ENCODE assay signal across 21 cellular contexts in the genomic region with DNA sequence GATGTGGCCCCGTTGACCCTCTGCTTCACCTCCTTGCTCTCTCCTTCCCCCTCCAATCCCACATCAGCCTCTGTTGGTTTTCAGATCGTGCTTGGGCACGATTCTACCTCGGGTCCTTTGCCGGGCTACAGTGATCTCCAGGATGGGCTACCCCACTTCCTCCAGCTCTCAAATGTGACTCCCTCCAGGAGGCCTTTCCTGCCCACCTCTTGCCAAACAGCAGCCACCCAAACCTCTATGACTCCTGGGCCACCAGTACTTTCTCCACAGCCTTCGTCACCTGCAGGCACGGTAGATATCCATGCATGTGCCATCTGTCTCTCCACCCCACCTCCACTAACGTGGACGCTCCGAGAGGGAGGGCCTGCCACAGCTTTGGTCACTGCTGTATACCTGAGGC. TPM values are rescaled to one million over a fixed set of nuclear protein-coding genes. Genes with fewer than 3 reads are reported as not detected.
DNase-seq lines count a peak whose midpoint lies in the region; ATAC-seq and TF ChIP-seq lines count a peak whose summit lies in the region.
"Had no signal": no experiment of that assay in that cellular context is flagged by ENCODE, and none has a peak within 500 bp of the region (broad histone marks: within the 10 kb centered on the region; RNA-seq: fewer than 3 reads in every experiment).

No MANE protein-coding gene starts in this region.

- no peak for DNase-seq in left ventricle myocardium inferior
- no peak for DNase-seq in Right ventricle myocardium superior
- DNase-seq in esophagus muscularis mucosa (ENCODE audit: extremely low spot score) = no peak
- peak; percentile 62 for DNase-seq in sigmoid colon
- DNase-seq in upper lobe of left lung = no peak
- no peak for DNase-seq in NCI-H524 treated with DMSO at 0.1 percent for 48 hours (lab: John Stamatoyannopoulos, UW)
- no peak for DNase-seq in KBM-7
- DNase-seq in occipital lobe (lab: John Stamatoyannopoulos, UW) = no peak
- DNase-seq: H7, Kasumi-1, NCI-H1092 treated with DMSO at 0.1 percent for 48 hours, NCI-H1436, NCI-H187, NCI-H2171 treated with DMSO at 0.1 percent for 48 hours, NCI-H345, NCI-H510A treated with DMSO at 0.1 percent for 48 hours, NCI-H774, PC-3, SIG-M5 had no signal

- intact Hi-C loops in left ventricle myocardium inferior (cut with micrococcal nuclease) (no loop called here), Right ventricle myocardium superior (cut with DNase I) (no loop called here), esophagus muscularis mucosa (cut with DNase I) (no loop called here), sigmoid colon (cut with DNase I) (no loop called here)

- in situ Hi-C loops in KBM-7 (cut with MboI; ENCODE audit: low pct_unique_long_range_greater_than_20kb, low sequenced_read_pairs) = no loop called here

- TF ChIP-seq POLR2A in esophagus muscularis mucosa (IDR thresholded peaks at IDR 0.05; ENCODE audit: low read depth) (no peak), sigmoid colon (IDR thresholded peaks at IDR 0.05) (no peak), upper lobe of left lung (IDR thresholded peaks at IDR 0.05) (no peak)

- H3K36me3 ChIP-seq in left ventricle myocardium inferior = no peaks in the 10 kb centered on the region
- no peaks in the 10 kb centered on the region for H3K36me3 ChIP-seq in esophagus muscularis mucosa
- H3K36me3 ChIP-seq in sigmoid colon = no peaks in the 10 kb centered on the region
- no peaks in the 10 kb centered on the region for H3K36me3 ChIP-seq in upper lobe of left lung

- peaks cover 27% of the 10 kb centered on the region for H3K27me3 ChIP-seq in left ventricle myocardium inferior (ENCODE audit: low read depth)
- peaks cover 0 to 4% (median 0%) of the 10 kb centered on the region in 4 donors for H3K27me3 ChIP-seq in esophagus muscularis mucosa
- H3K27me3 ChIP-seq in sigmoid colon = no peaks in the 10 kb centered on the region
- H3K27me3 ChIP-seq in upper lobe of left lung = no peaks in the 10 kb centered on the region

- no peak for TF ChIP-seq EP300 in esophagus muscularis mucosa (IDR thresholded peaks at IDR 0.05)
- no peak for TF ChIP-seq EP300 in sigmoid colon (IDR thresholded peaks at IDR 0.05)
- no peak for TF ChIP-seq EP300 in upper lobe of left lung (IDR thresholded peaks at IDR 0.05)

- H3K27ac ChIP-seq in left ventricle myocardium inferior (replicated peaks) = peak overlapping the region; percentile 82
- H3K27ac ChIP-seq in esophagus muscularis mucosa (replicated peaks in 1 of 4) = peak overlapping the region; percentile 44 to 71 (median 60)
- H3K27ac ChIP-seq in sigmoid colon = peak overlapping the region in 1 of 4 donors; percentile 69
- H3K27ac ChIP-seq in upper lobe of left lung = peak overlapping the region in 3 of 4 donors; percentile 62 to 70 (median 68)
- H3K27ac ChIP-seq: SK-N-MC had no signal

- no peak for ATAC-seq in Right ventricle myocardium superior (ENCODE audit: poor library complexity)
- no peak for ATAC-seq in upper lobe of left lung (ENCODE audit: low FRiP score in 2 of 2)
- ATAC-seq: HepG2, PC-3 had no signal

- no peaks in the 10 kb centered on the region for H3K9me3 ChIP-seq in left ventricle myocardium inferior (replicated peaks)
- H3K9me3 ChIP-seq in esophagus muscularis mucosa = peaks cover 0 to 2% (median 0%) of the 10 kb centered on the region in 4 donors
- H3K9me3 ChIP-seq in sigmoid colon = no peaks in the 10 kb centered on the region
- no peaks in the 10 kb centered on the region for H3K9me3 ChIP-seq in upper lobe of left lung

- TF ChIP-seq CTCF in left ventricle myocardium inferior (IDR thresholded peaks at IDR 0.05; ENCODE audit: borderline replicate concordance) = no peak
- TF ChIP-seq CTCF in esophagus muscularis mucosa (IDR thresholded peaks at IDR 0.05) = no peak
- no peak for TF ChIP-seq CTCF in sigmoid colon (IDR thresholded peaks at IDR 0.05)
- TF ChIP-seq CTCF in upper lobe of left lung (IDR thresholded peaks at IDR 0.05) = no peak

- H3K4me3 ChIP-seq in left ventricle myocardium inferior = no peak overlapping the region
- H3K4me3 ChIP-seq in esophagus muscularis mucosa = no peak overlapping the region
- H3K4me3 ChIP-seq in sigmoid colon = no peak overlapping the region
- H3K4me3 ChIP-seq in upper lobe of left lung = no peak overlapping the region
- H3K4me3 ChIP-seq: SK-N-MC had no signal

- 94% methylated on average over 10 of the region's 10 CpGs for WGBS in esophagus muscularis mucosa
- 91 to 93% methylated on average over 10 of the region's 10 CpGs for WGBS in sigmoid colon, 2 donors
- WGBS in upper lobe of left lung, 2 donors = 95 to 97% methylated on average over 10 of the region's 10 CpGs

- peaks cover 34% of the 10 kb centered on the region for H3K4me1 ChIP-seq in left ventricle myocardium inferior
- peaks cover 13 to 44% (median 25%) of the 10 kb centered on the region in 4 donors for H3K4me1 ChIP-seq in esophagus muscularis mucosa
- H3K4me1 ChIP-seq in sigmoid colon = no peaks in the 10 kb centered on the region
- peaks cover 37 to 56% (median 40%) of the 10 kb centered on the region in 4 donors for H3K4me1 ChIP-seq in upper lobe of left lung

RNA-seq across cellular contexts. Expression of a gene that starts 55.9 kb away (rescaled TPM):
- total RNA-seq in left ventricle myocardium inferior (7.3 TPM), Right ventricle myocardium superior (6.6 TPM), esophagus muscularis mucosa (10 to 100 TPM; 19.5 to 59.0 (median 27.4) TPM), sigmoid colon (10 to 100 TPM; 19.9 to 57.6 (median 29.3) TPM), upper lobe of left lung (10 to 100 TPM in 5 of 6 donors, 1 to 10 TPM in 1; 7.3 to 39.4 (median 17.9) TPM), occipital lobe (23.6 TPM)
- polyA plus RNA-seq in sigmoid colon = 10 to 100 TPM in 2 of 3 donors, 1 to 10 TPM in 1; 8.1 to 22.3 (median 10.8) TPM
